ENCODE assay signal across 23 cellular contexts in genomic region chr11:46250071-46251052, GRCh38. TPM values are rescaled to one million over a fixed set of nuclear protein-coding genes. Genes with fewer than 3 reads are reported as not detected.
DNase-seq lines count a peak whose midpoint lies in the region; ATAC-seq and TF ChIP-seq lines count a peak whose summit lies in the region.
"Had no signal": no experiment of that assay in that cellular context is flagged by ENCODE, and none has a peak within 500 bp of the region (broad histone marks: within the 10 kb centered on the region; RNA-seq: fewer than 3 reads in every experiment).

No MANE protein-coding gene starts in this region.

- peak overlapping the region in 1 of 10 donors; percentile 59 for H3K4me3 Mint-ChIP-seq in naive thymus-derived CD8-positive, alpha-beta T cell
- no peak overlapping the region for H3K4me3 Mint-ChIP-seq in activated naive CD4-positive, alpha-beta T cell treated with anti-CD3 and anti-CD28 coated beads, Interleukin-2, amount 10 ng/mL, durations not matched to agents 7 days and 5 days
- H3K4me3 Mint-ChIP-seq: activated T-helper 17 cell treated with anti-CD3 and anti-CD28 coated beads, Interleukin-2, amount 50 U/mL, for 72 hours; mesothelial cell of epicardium; T-cell had no signal

- H3K4me1 Mint-ChIP-seq in naive thymus-derived CD8-positive, alpha-beta T cell, result peaks cover 0 to 1% (median 0%) of the 10 kb centered on the region in 4 donors
- no peaks in the 10 kb centered on the region for H3K4me1 Mint-ChIP-seq in activated naive CD4-positive, alpha-beta T cell treated with anti-CD3 and anti-CD28 coated beads, Interleukin-2, amount 10 ng/mL, durations not matched to agents 7 days and 5 days
- H3K4me1 Mint-ChIP-seq: activated T-helper 17 cell treated with anti-CD3 and anti-CD28 coated beads, Interleukin-2, amount 50 U/mL, for 72 hours; T-cell had no signal

- H3K27ac Mint-ChIP-seq in naive thymus-derived CD8-positive, alpha-beta T cell, result no peak overlapping the region
- H3K27ac Mint-ChIP-seq in activated naive CD4-positive, alpha-beta T cell treated with anti-CD3 and anti-CD28 coated beads, Interleukin-2, amount 10 ng/mL, durations not matched to agents 7 days and 5 days, result no peak overlapping the region
- H3K27ac Mint-ChIP-seq: T-cell had no signal

- no peak overlapping the region for H3K4me3 ChIP-seq in osteoblast (ENCODE audit: insufficient read depth, low read length)
- H3K4me3 ChIP-seq: coronary artery, heart right ventricle, spleen, uterus had no signal

- H3K27ac ChIP-seq in osteoblast (ENCODE audit: low read depth, low read length), result peak overlapping the region; percentile 100
- H3K27ac ChIP-seq: coronary artery, spleen, uterus had no signal

- H3K36me3 Mint-ChIP-seq in naive thymus-derived CD8-positive, alpha-beta T cell, result no peaks in the 10 kb centered on the region
- H3K36me3 Mint-ChIP-seq in activated naive CD4-positive, alpha-beta T cell treated with anti-CD3 and anti-CD28 coated beads, Interleukin-2, amount 10 ng/mL, durations not matched to agents 7 days and 5 days, result no peaks in the 10 kb centered on the region
- H3K36me3 Mint-ChIP-seq: mesothelial cell of epicardium, T-cell had no signal

- POLR2A ChIA-PET in naive thymus-derived CD8-positive, alpha-beta T cell (lab: Charles Lee), result no interaction called here

- ATAC-seq in naive thymus-derived CD8-positive, alpha-beta T cell, result no peak
- ATAC-seq in GM21723 (IDR thresholded peaks at IDR 0.05; ENCODE audit: unreplicated experiment) (no peak), GM19463 (IDR thresholded peaks at IDR 0.05; ENCODE audit: unreplicated experiment) (no peak)
- ATAC-seq: activated T-helper 17 cell treated with anti-CD3 and anti-CD28 coated beads, Interleukin-2, amount 50 U/mL, for 72 hours; stimulated activated naive CD8-positive, alpha-beta T cell treated with anti-CD3 and anti-CD28 coated beads, Interleukin-15, Interleukin-2, amounts not matched to agents 100 U/mL and 50 U/mL, for 24 hours; T-cell had no signal

- H2AFZ ChIP-seq in osteoblast (ENCODE audit: low read length), result peak overlapping the region; percentile 58

- peak; percentile 34 for DNase-seq in EL
- DNase-seq in M059J (ENCODE audit: low read depth), result peak; percentile 57
- peak; percentile 41 for DNase-seq in fibroblast of gingiva (ENCODE audit: low read depth)
- no peak for DNase-seq in osteoblast (ENCODE audit: insufficient read length, low spot score, missing footprints)
- no peak for DNase-seq in naive thymus-derived CD8-positive, alpha-beta T cell
- DNase-seq in activated naive CD4-positive, alpha-beta T cell treated with anti-CD3 and anti-CD28 coated beads, Interleukin-2, amount 10 ng/mL, durations not matched to agents 7 days and 5 days, result no peak
- DNase-seq: activated CD4-positive, CD25-positive, alpha-beta regulatory T cell; amygdala; heart right ventricle; kidney; MM.1S; NCI-H2029 treated with DMSO at 0.1 percent for 48 hours; NCI-H526; spleen; stimulated activated naive CD8-positive, alpha-beta T cell treated with anti-CD3 and anti-CD28 coated beads, Interleukin-15, Interleukin-2, amounts not matched to agents 100 U/mL and 50 U/mL, for 24 hours; T-cell; uterus had no signal

- no peaks in the 10 kb centered on the region for H4K20me1 ChIP-seq in osteoblast (ENCODE audit: insufficient read depth, low read length)

- H3K27me3 Mint-ChIP-seq in naive thymus-derived CD8-positive, alpha-beta T cell, result peaks cover 0 to 3% (median 0%) of the 10 kb centered on the region in 5 donors
- peaks cover 21% of the 10 kb centered on the region for H3K27me3 Mint-ChIP-seq in activated naive CD4-positive, alpha-beta T cell treated with anti-CD3 and anti-CD28 coated beads, Interleukin-2, amount 10 ng/mL, durations not matched to agents 7 days and 5 days
- H3K27me3 Mint-ChIP-seq: activated T-helper 17 cell treated with anti-CD3 and anti-CD28 coated beads, Interleukin-2, amount 50 U/mL, for 72 hours; T-cell had no signal

- H3K9me3 ChIP-seq in osteoblast (ENCODE audit: low read depth, low read length), result no peaks in the 10 kb centered on the region
- H3K9me3 ChIP-seq: heart right ventricle, spleen, uterus had no signal

- H3K27me3 ChIP-seq in osteoblast (ENCODE audit: insufficient read depth, low read length), result no peaks in the 10 kb centered on the region
- H3K27me3 ChIP-seq: heart right ventricle, spleen, uterus had no signal

- H3K36me3 ChIP-seq in osteoblast (ENCODE audit: insufficient read depth, low read length), result no peaks in the 10 kb centered on the region
- H3K36me3 ChIP-seq: heart right ventricle, spleen, uterus had no signal

- H3K79me2 ChIP-seq in osteoblast (ENCODE audit: insufficient read depth, low read length), result no peaks in the 10 kb centered on the region

- H3K4me1 ChIP-seq in osteoblast (ENCODE audit: insufficient read depth, low read length), result peaks cover 58% of the 10 kb centered on the region
- H3K4me1 ChIP-seq: spleen, uterus had no signal

- CTCF ChIA-PET in activated naive CD4-positive, alpha-beta T cell treated with anti-CD3 and anti-CD28 coated beads, Interleukin-2, amount 10 ng/mL, durations not matched to agents 7 days and 5 days (lab: Charles Lee), result interaction anchor here (0.6 to 2.1 kb wide), 5 partner anchors 16 to 278 kb away, joined by 3 to 8 read pairs (median 3); no protein-coding TSS in a partner anchor

- H3K9me3 Mint-ChIP-seq in naive thymus-derived CD8-positive, alpha-beta T cell, result no peaks in the 10 kb centered on the region
- H3K9me3 Mint-ChIP-seq in activated naive CD4-positive, alpha-beta T cell treated with anti-CD3 and anti-CD28 coated beads, Interleukin-2, amount 10 ng/mL, durations not matched to agents 7 days and 5 days, result no peaks in the 10 kb centered on the region
- H3K9me3 Mint-ChIP-seq: activated T-helper 17 cell treated with anti-CD3 and anti-CD28 coated beads, Interleukin-2, amount 50 U/mL, for 72 hours; mesothelial cell of epicardium; T-cell had no signal

- no peak for TF ChIP-seq CTCF in osteoblast (IDR thresholded peaks at IDR 0.05; ENCODE audit: extremely low read depth, low read depth, low read length)

- no peak overlapping the region for H3K4me2 ChIP-seq in osteoblast (ENCODE audit: insufficient read depth, low read length)

RNA-seq across cellular contexts. Expression of gene CREB3L1, which starts 27.1 kb away (rescaled TPM):
- total RNA-seq in M059J (2014; rRNA removed; shearing (Covaris generic)), result 40.1 and 70.3 TPM in 2 replicates
- 30.1 and 33.3 TPM in 2 replicates for total RNA-seq in osteoblast
- not detected for total RNA-seq in naive thymus-derived CD8-positive, alpha-beta T cell
- not detected for polyA plus RNA-seq in naive thymus-derived CD8-positive, alpha-beta T cell
- total RNA-seq: activated CD8-positive, alpha-beta memory T cell treated with anti-CD3 and anti-CD28 coated beads for 36 hours; activated T-helper 17 cell treated with anti-CD3 and anti-CD28 coated beads, Interleukin-2, amount 50 U/mL, for 72 hours had no signal

Comparison
In these comparisons a context has a peak if more than half of its experiments do, and no peak if none do; other contexts are left out.
1. DNase-seq: peak in EL (single experiment), M059J (single experiment) and fibroblast of gingiva (single experiment); none in osteoblast (single experiment), naive thymus-derived CD8-positive, alpha-beta T cell (0 of 10) and activated naive CD4-positive, alpha-beta T cell treated with anti-CD3 and anti-CD28 coated beads, Interleukin-2, amount 10 ng/mL, durations not matched to agents 7 days and 5 days (single experiment).
2. RNA of gene CREB3L1, which starts 27.1 kb away (total RNA-seq): 40.1 to 70.3 TPM in M059J and 30.1 to 33.3 TPM in osteoblast; not detected in naive thymus-derived CD8-positive, alpha-beta T cell; every median in the first group is over 10 times any median in the second.